In the genomic region with DNA sequence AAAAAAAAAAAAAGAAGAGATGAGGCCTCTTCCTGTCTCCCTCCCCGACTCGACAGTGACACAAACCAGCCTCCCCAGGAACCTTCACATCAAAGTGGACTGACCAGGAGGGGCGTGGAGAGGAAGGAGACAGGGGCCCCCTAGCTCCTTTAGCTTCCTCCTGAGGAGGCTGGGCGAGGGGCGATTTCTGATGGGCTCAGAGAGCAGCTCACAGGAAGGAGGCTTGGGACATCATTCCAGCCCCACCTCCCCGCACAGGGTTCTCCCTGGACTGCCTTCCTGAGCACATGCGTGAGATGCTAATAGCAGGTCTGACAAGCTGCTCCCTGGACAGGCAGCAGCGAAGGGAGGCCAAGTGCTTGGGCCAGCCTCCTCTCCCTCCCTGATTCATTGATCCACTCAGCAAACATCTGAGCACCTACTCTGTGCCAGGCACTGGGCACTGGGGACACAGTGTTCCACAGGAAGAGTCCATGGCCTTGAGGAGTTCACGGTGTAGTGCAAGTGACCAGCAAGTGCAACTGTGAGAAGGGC, we compare ENCODE assay signal across 17 cellular contexts. TPM values are rescaled to one million over a fixed set of nuclear protein-coding genes. Genes with fewer than 3 reads are reported as not detected.
A peak's percentile ranks its signal among the peaks of the same experiment; 100 is the strongest.
DNase-seq lines count a peak whose midpoint lies in the region; ATAC-seq and TF ChIP-seq lines count a peak whose summit lies in the region.
"Had no signal": no experiment of that assay in that cellular context is flagged by ENCODE, and none has a peak within 500 bp of the region (broad histone marks: within the 10 kb centered on the region; RNA-seq: fewer than 3 reads in every experiment).

No MANE protein-coding gene starts in this region.

- no peak for TF ChIP-seq CTCF in body of pancreas (IDR thresholded peaks at IDR 0.05)
- no peak for TF ChIP-seq CTCF in nephron progenitor cell (IDR thresholded peaks at IDR 0.05)

- DNase-seq in activated CD4-positive, alpha-beta T cell treated with anti-CD3 and anti-CD28 coated beads, Interleukin-2, amount 10 ng/mL, durations not matched to agents 24 days and 14 days = peak; percentile 73
- DNase-seq in activated CD4-positive, alpha-beta T cell treated with anti-CD3 and anti-CD28 coated beads, Interleukin-2, amount 50 U/mL, for 48 hours = no peak
- DNase-seq in GM03348 (ENCODE audit: low spot score) (peak; percentile 3), body of pancreas (peak; percentile 61 to 67 (median 65)), nephron progenitor cell (no peak), NCI-H128 (lab: John Stamatoyannopoulos, UW; ENCODE audit: unreplicated experiment) (no peak), cortex of kidney (lab: John Stamatoyannopoulos, UW) (no peak)
- DNase-seq: DMS 273 treated with DMSO at 0.1 percent for 48 hours, kidney glomerular epithelial cell, NCI-H1694 treated with DMSO at 0.1 percent for 48 hours had no signal

- 45 to 50% methylated on average over 7 to 9 of the region's 9 CpGs for WGBS in body of pancreas, 2 donors

- H3K4me3 Mint-ChIP-seq in activated CD4-positive, alpha-beta T cell treated with anti-CD3 and anti-CD28 coated beads, Interleukin-2, amount 10 ng/mL, durations not matched to agents 24 days and 14 days = no peak overlapping the region
- H3K4me3 Mint-ChIP-seq in nephron progenitor cell = no peak overlapping the region
- H3K4me3 Mint-ChIP-seq: neural progenitor cell, WTC11 had no signal

- H3K27ac ChIP-seq in body of pancreas = no peak overlapping the region
- H3K27ac ChIP-seq: neural progenitor cell had no signal

- peak; percentile 85 for ATAC-seq in body of pancreas
- no peak for ATAC-seq in HG03097 (IDR thresholded peaks at IDR 0.05; ENCODE audit: low FRiP score, unreplicated experiment)
- ATAC-seq: WTC11 had no signal

- no peak for TF ChIP-seq POLR2A in body of pancreas (IDR thresholded peaks at IDR 0.05)

- H3K4me1 Mint-ChIP-seq in activated CD4-positive, alpha-beta T cell treated with anti-CD3 and anti-CD28 coated beads, Interleukin-2, amount 10 ng/mL, durations not matched to agents 24 days and 14 days = peaks cover 11% of the 10 kb centered on the region
- H3K4me1 Mint-ChIP-seq in nephron progenitor cell = peaks cover 46% of the 10 kb centered on the region

- H3K27ac Mint-ChIP-seq in activated CD4-positive, alpha-beta T cell treated with anti-CD3 and anti-CD28 coated beads, Interleukin-2, amount 10 ng/mL, durations not matched to agents 24 days and 14 days = no peak overlapping the region
- H3K27ac Mint-ChIP-seq in nephron progenitor cell = peak overlapping the region; percentile 84
- H3K27ac Mint-ChIP-seq: activated T-helper 2 cell treated with anti-CD3 and anti-CD28 coated beads, Interferon-gamma antibody, Interleukin-2, Interleukin-4, amounts not matched to agents 10 μg/mL and 5 μg/mL and 100 μg/mL, durations not matched to agents 14 hours and 24 hours and 36 hours; WTC11 had no signal

- no peaks in the 10 kb centered on the region for H3K9me3 Mint-ChIP-seq in activated CD4-positive, alpha-beta T cell treated with anti-CD3 and anti-CD28 coated beads, Interleukin-2, amount 10 ng/mL, durations not matched to agents 24 days and 14 days
- no peaks in the 10 kb centered on the region for H3K9me3 Mint-ChIP-seq in nephron progenitor cell
- H3K9me3 Mint-ChIP-seq: activated T-helper 2 cell treated with anti-CD3 and anti-CD28 coated beads, Interferon-gamma antibody, Interleukin-2, Interleukin-4, amounts not matched to agents 10 μg/mL and 5 μg/mL and 100 μg/mL, durations not matched to agents 14 hours and 24 hours and 36 hours; neural progenitor cell; WTC11 had no signal

- intact Hi-C loops in activated CD4-positive, alpha-beta T cell treated with anti-CD3 and anti-CD28 coated beads, Interleukin-2, amount 10 ng/mL, durations not matched to agents 24 days and 14 days (cut with micrococcal nuclease) = no loop called here
- intact Hi-C loops in body of pancreas (cut with DNase I) = no loop called here

- H3K27me3 ChIP-seq in body of pancreas = no peaks in the 10 kb centered on the region
- H3K27me3 ChIP-seq: neural progenitor cell, upper lobe of left lung had no signal

- no peaks in the 10 kb centered on the region for H3K36me3 ChIP-seq in body of pancreas (replicated peaks in 1 of 2; ENCODE audit: insufficient read depth in 1 of 2, low read depth in 2 of 2)
- H3K36me3 ChIP-seq: neural progenitor cell, upper lobe of left lung had no signal

- peaks cover 11% of the 10 kb centered on the region for H3K4me1 ChIP-seq in body of pancreas
- H3K4me1 ChIP-seq: neural progenitor cell had no signal

- H3K4me3 ChIP-seq in body of pancreas = no peak overlapping the region
- H3K4me3 ChIP-seq: neural progenitor cell, upper lobe of left lung had no signal

- H3K27me3 Mint-ChIP-seq in activated CD4-positive, alpha-beta T cell treated with anti-CD3 and anti-CD28 coated beads, Interleukin-2, amount 10 ng/mL, durations not matched to agents 24 days and 14 days = no peaks in the 10 kb centered on the region
- peaks cover 8% of the 10 kb centered on the region for H3K27me3 Mint-ChIP-seq in nephron progenitor cell (ENCODE audit: low read depth, poor library complexity)

- no peaks in the 10 kb centered on the region for H3K9me3 ChIP-seq in body of pancreas
- H3K9me3 ChIP-seq: upper lobe of left lung had no signal

- no peaks in the 10 kb centered on the region for H3K36me3 Mint-ChIP-seq in activated CD4-positive, alpha-beta T cell treated with anti-CD3 and anti-CD28 coated beads, Interleukin-2, amount 10 ng/mL, durations not matched to agents 24 days and 14 days (ENCODE audit: low read depth)
- no peaks in the 10 kb centered on the region for H3K36me3 Mint-ChIP-seq in nephron progenitor cell (ENCODE audit: low read depth)
- H3K36me3 Mint-ChIP-seq: neural progenitor cell, WTC11 had no signal

RNA-seq across cellular contexts. Expression of a gene that starts 14.4 kb away (rescaled TPM):
- 4.2 and 4.3 TPM in 2 replicates for total RNA-seq in activated CD4-positive, alpha-beta T cell treated with anti-CD3 and anti-CD28 coated beads, Interleukin-2, amount 10 ng/mL, durations not matched to agents 24 days and 14 days
- 10 to 100 TPM; 33.0 to 36.1 TPM for total RNA-seq in body of pancreas

RNA-seq across cellular contexts. Expression of a gene that starts 35.7 kb away (rescaled TPM):
- 6.0 and 6.7 TPM in 2 replicates for total RNA-seq in activated CD4-positive, alpha-beta T cell treated with anti-CD3 and anti-CD28 coated beads, Interleukin-2, amount 10 ng/mL, durations not matched to agents 24 days and 14 days
- 10 to 100 TPM; 10.6 to 22.4 TPM for total RNA-seq in body of pancreas

RNA-seq across cellular contexts. Expression of a gene that starts 38.2 kb away (rescaled TPM):
- 88.5 and 90.7 TPM in 2 replicates for total RNA-seq in activated CD4-positive, alpha-beta T cell treated with anti-CD3 and anti-CD28 coated beads, Interleukin-2, amount 10 ng/mL, durations not matched to agents 24 days and 14 days
- total RNA-seq in body of pancreas = 10 to 100 TPM; 34.9 to 77.3 TPM

RNA-seq across cellular contexts. Expression of a gene that starts 41.8 kb away (rescaled TPM):
- 5.4 and 6.1 TPM in 2 replicates for total RNA-seq in activated CD4-positive, alpha-beta T cell treated with anti-CD3 and anti-CD28 coated beads, Interleukin-2, amount 10 ng/mL, durations not matched to agents 24 days and 14 days
- under 1 TPM; 0.78 to 0.99 TPM for total RNA-seq in body of pancreas
- total RNA-seq: A673, SK-MEL-5 had no signal

RNA-seq across cellular contexts. Expression of a gene that starts 53.4 kb away (rescaled TPM):
- 55.2 and 56.7 TPM in 2 replicates for total RNA-seq in activated CD4-positive, alpha-beta T cell treated with anti-CD3 and anti-CD28 coated beads, Interleukin-2, amount 10 ng/mL, durations not matched to agents 24 days and 14 days
- total RNA-seq in body of pancreas = 10 to 100 TPM; 38.7 to 56.0 TPM

Comparison
In these comparisons a context has a peak if more than half of its experiments do, and no peak if none do; other contexts are left out.
1. DNase-seq: peak in activated CD4-positive, alpha-beta T cell treated with anti-CD3 and anti-CD28 coated beads, Interleukin-2, amount 10 ng/mL, durations not matched to agents 24 days and 14 days (single experiment), GM03348 (single experiment) and body of pancreas (4 of 4); none in activated CD4-positive, alpha-beta T cell treated with anti-CD3 and anti-CD28 coated beads, Interleukin-2, amount 50 U/mL, for 48 hours (0 of 2), nephron progenitor cell (single experiment), NCI-H128 (single experiment) and cortex of kidney (single experiment).